In the genomic region with DNA sequence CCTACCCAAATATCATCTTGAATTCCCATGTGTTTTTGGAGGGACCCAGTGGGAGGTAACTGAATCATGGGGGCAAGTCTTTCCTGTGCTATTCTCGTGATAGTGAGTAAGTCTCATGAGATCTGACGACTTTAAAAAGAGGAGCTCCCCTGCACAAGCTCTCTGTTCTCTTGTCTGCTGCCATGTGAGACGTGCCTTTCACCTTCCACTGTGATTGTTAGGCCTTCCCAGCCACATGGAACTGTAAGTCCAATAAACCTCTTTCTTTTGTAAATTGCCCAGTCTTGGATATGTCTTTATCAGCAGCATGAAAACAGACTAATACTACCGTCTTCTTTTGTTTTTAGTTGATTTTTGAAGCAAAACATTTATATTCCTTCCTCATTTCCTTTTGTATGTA, we compare ENCODE assay signal across 10 cellular contexts. TPM values are rescaled to one million over a fixed set of nuclear protein-coding genes. Genes with fewer than 3 reads are reported as not detected.
"Had no signal": no experiment of that assay in that cellular context is flagged by ENCODE, and none has a peak within 500 bp of the region (broad histone marks: within the 10 kb centered on the region; RNA-seq: fewer than 3 reads in every experiment).

No MANE protein-coding gene starts in this region.

RNA-seq across cellular contexts. Expression of a gene that starts 52.8 kb away (rescaled TPM):
- total RNA-seq: activated CD4-positive, alpha-beta memory T cell treated with anti-CD3 and anti-CD28 coated beads, Interleukin-2, amount 10 ng/mL, durations not matched to agents 7 days and 5 days; activated CD4-positive, alpha-beta T cell treated with anti-CD3 and anti-CD28 coated beads for 36 hours; activated CD4-positive, alpha-beta T cell treated with anti-CD3 and anti-CD28 coated beads, Interleukin-2, amount 10 ng/mL, durations not matched to agents 24 days and 14 days; activated CD4-positive, alpha-beta T cell treated with anti-CD3 and anti-CD28 coated beads, Interleukin-2, amount 10 ng/mL, durations not matched to agents 7 days and 5 days; activated CD8-positive, alpha-beta memory T cell treated with anti-CD3 and anti-CD28 coated beads for 36 hours; activated CD8-positive, alpha-beta T cell treated with anti-CD3 and anti-CD28 coated beads for 36 hours; activated CD8-positive, alpha-beta T cell treated with anti-CD3 and anti-CD28 coated beads, Interleukin-2, amount 10 ng/mL, durations not matched to agents 7 days and 5 days; T-helper 1 cell treated with Interleukin-12 subunit alpha and Interleukin-12 subunit beta and Interleukin-4 antibody, amounts not matched to agents 30 ng/mL and 1 ng/mL, for 36 hours; T-helper 2 cell treated with Interferon-gamma antibody and Interleukin-4, amounts not matched to agents 100 ng/mL and 5 ng/mL, for 36 hours; WTC11 had no signal
